30 cellular contexts compared by ENCODE assay signal in genomic region chr6:144550392-144550791, GRCh38.
"Had no signal": no experiment of that assay in that cellular context is flagged by ENCODE, and none has a peak within 500 bp of the region (broad histone marks: within the 10 kb centered on the region; RNA-seq: fewer than 3 reads in every experiment).

No MANE protein-coding gene starts in this region.

- H3K27ac ChIP-seq: ascending aorta, breast epithelium, cardiac muscle cell, colonic mucosa, epithelial cell of prostate, esophagus squamous epithelium, gastroesophageal sphincter, heart right ventricle had no signal

- ATAC-seq: activated CD8-positive, alpha-beta T cell treated with anti-CD3 and anti-CD28 coated beads for 36 hours; activated naive CD4-positive, alpha-beta T cell treated with anti-CD3 and anti-CD28 coated beads, Interleukin-2, amount 50 U/mL, for 72 hours; gastroesophageal sphincter; heart right ventricle; T-helper 17 cell had no signal

- H3K27me3 ChIP-seq: ascending aorta, breast epithelium, cardiac muscle cell, colonic mucosa, esophagus squamous epithelium, gastroesophageal sphincter, heart right ventricle had no signal

- H3K36me3 ChIP-seq: breast epithelium, colonic mucosa had no signal

- FAIRE-seq: endometrium, endothelial cell of umbilical vein had no signal

- H3K27ac Mint-ChIP-seq: activated CD8-positive, alpha-beta T cell treated with anti-CD3 and anti-CD28 coated beads for 36 hours; activated naive CD4-positive, alpha-beta T cell treated with anti-CD3 and anti-CD28 coated beads, Interleukin-2, amount 10 ng/mL, durations not matched to agents 7 days and 5 days; activated naive CD4-positive, alpha-beta T cell treated with anti-CD3 and anti-CD28 coated beads, Interleukin-2, amount 50 U/mL, for 72 hours; activated naive CD8-positive, alpha-beta T cell treated with anti-CD3 and anti-CD28 coated beads, Interleukin-2, amount 10 ng/mL, durations not matched to agents 7 days and 5 days had no signal

- H3K4me1 ChIP-seq: ascending aorta, breast epithelium, colonic mucosa, esophagus squamous epithelium, gastroesophageal sphincter, heart right ventricle had no signal

- H3K4me3 Mint-ChIP-seq: activated CD8-positive, alpha-beta T cell treated with anti-CD3 and anti-CD28 coated beads for 36 hours; activated naive CD4-positive, alpha-beta T cell treated with anti-CD3 and anti-CD28 coated beads, Interleukin-2, amount 10 ng/mL, durations not matched to agents 7 days and 5 days; activated naive CD8-positive, alpha-beta T cell treated with anti-CD3 and anti-CD28 coated beads, Interleukin-2, amount 10 ng/mL, durations not matched to agents 7 days and 5 days; brain; T-helper 17 cell had no signal

- H3K27me3 Mint-ChIP-seq: activated CD8-positive, alpha-beta T cell treated with anti-CD3 and anti-CD28 coated beads for 36 hours; activated naive CD4-positive, alpha-beta T cell treated with anti-CD3 and anti-CD28 coated beads, Interleukin-2, amount 10 ng/mL, durations not matched to agents 7 days and 5 days; activated naive CD8-positive, alpha-beta T cell treated with anti-CD3 and anti-CD28 coated beads, Interleukin-2, amount 10 ng/mL, durations not matched to agents 7 days and 5 days; brain; T-helper 17 cell had no signal

- H3K9me3 ChIP-seq: ascending aorta, breast epithelium, colonic mucosa, esophagus squamous epithelium, gastroesophageal sphincter, heart right ventricle had no signal

- DNase-seq: activated CD4-positive, alpha-beta T cell treated with anti-CD3 and anti-CD28 coated beads for 4 hours; activated CD4-positive, alpha-beta T cell treated with anti-CD3 and anti-CD28 coated beads, Interleukin-2, amount 50 U/mL, for 1 hour; activated CD4-positive, alpha-beta T cell treated with anti-CD3 and anti-CD28 coated beads, Interleukin-2, amount 50 U/mL, for 48 hours; activated CD4-positive, CD25-positive, alpha-beta regulatory T cell; activated CD4-positive, CD25-positive, alpha-beta regulatory T cell treated with anti-CD3 and anti-CD28 coated beads, Interleukin-2, amount 50 U/mL, for 72 hours; activated CD8-positive, alpha-beta memory T cell treated with anti-CD3 and anti-CD28 coated beads for 24 hours; activated CD8-positive, alpha-beta T cell treated with anti-CD3 and anti-CD28 coated beads for 36 hours; activated gamma-delta T cell; activated naive CD4-positive, alpha-beta T cell; activated naive CD4-positive, alpha-beta T cell treated with anti-CD3 and anti-CD28 coated beads, Interleukin-2, amount 10 ng/mL, durations not matched to agents 7 days and 5 days; activated naive CD8-positive, alpha-beta T cell treated with anti-CD3 and anti-CD28 coated beads, Interleukin-2, amount 10 ng/mL, durations not matched to agents 7 days and 5 days; activated T-cell treated with anti-CD3 and anti-CD28 coated beads, Interleukin-2, amount 50 U/mL, for 48 hours; central memory CD4-positive, alpha-beta T cell; cerebellar nuclear complex; colonic mucosa; effector CD8-positive, alpha-beta T cell; esophagus squamous epithelium; foreskin melanocyte; heart right ventricle; T-helper 1 cell; T-helper 17 cell had no signal

- H3K4me1 Mint-ChIP-seq: activated naive CD4-positive, alpha-beta T cell treated with anti-CD3 and anti-CD28 coated beads, Interleukin-2, amount 10 ng/mL, durations not matched to agents 7 days and 5 days had no signal

- H3K9me3 Mint-ChIP-seq: activated CD8-positive, alpha-beta T cell treated with anti-CD3 and anti-CD28 coated beads for 36 hours; activated naive CD4-positive, alpha-beta T cell treated with anti-CD3 and anti-CD28 coated beads, Interleukin-2, amount 10 ng/mL, durations not matched to agents 7 days and 5 days had no signal

- H3K4me3 ChIP-seq: ascending aorta, breast epithelium, cardiac muscle cell, colonic mucosa, esophagus squamous epithelium, gastroesophageal sphincter, heart right ventricle had no signal
